1 cellular context compared by ENCODE assay signal in the genomic region with DNA sequence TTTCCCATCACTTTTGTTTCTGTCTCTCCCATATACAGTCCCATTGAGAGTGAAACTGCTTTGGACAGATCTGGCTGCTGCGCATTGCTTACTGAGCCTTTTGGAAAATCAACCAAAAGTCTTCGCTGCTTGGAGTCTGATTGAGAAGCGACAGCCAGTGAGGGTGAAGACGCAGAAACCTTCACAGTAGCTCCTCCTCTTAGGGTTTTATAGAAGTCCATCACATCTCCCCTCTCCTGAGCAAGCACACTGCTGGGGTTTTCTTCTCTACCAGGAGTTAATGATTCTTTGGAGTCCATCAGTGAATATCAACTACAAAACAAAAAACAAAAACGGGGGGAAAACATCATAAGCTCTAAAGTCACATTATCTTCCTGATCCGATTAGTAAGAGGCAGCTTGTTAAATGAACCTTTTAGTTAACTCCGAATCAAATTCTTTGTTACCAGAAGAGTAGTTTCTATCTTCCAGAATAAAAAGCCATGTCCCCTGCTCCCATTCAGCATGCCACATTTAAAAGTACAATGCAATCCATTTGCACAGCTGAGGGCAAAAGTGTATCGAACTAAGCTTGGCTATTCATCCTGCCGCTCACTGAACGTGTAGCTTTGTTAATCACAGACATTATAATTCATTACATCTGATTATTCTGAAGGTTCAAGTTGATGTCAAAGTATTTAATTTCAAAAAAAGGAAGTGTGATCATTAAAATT.
A peak's percentile ranks its signal among the peaks of the same experiment; 100 is the strongest.
TF ChIP-seq lines count a peak whose summit lies in the region.

No MANE protein-coding gene starts in this region.

TF ChIP-seq in HEK293, 187 proteins besides CTCF, POLR2A, EP300 and RAD21 (continued from another document and continues in another):
- TF ChIP-seq, protein P1, sequence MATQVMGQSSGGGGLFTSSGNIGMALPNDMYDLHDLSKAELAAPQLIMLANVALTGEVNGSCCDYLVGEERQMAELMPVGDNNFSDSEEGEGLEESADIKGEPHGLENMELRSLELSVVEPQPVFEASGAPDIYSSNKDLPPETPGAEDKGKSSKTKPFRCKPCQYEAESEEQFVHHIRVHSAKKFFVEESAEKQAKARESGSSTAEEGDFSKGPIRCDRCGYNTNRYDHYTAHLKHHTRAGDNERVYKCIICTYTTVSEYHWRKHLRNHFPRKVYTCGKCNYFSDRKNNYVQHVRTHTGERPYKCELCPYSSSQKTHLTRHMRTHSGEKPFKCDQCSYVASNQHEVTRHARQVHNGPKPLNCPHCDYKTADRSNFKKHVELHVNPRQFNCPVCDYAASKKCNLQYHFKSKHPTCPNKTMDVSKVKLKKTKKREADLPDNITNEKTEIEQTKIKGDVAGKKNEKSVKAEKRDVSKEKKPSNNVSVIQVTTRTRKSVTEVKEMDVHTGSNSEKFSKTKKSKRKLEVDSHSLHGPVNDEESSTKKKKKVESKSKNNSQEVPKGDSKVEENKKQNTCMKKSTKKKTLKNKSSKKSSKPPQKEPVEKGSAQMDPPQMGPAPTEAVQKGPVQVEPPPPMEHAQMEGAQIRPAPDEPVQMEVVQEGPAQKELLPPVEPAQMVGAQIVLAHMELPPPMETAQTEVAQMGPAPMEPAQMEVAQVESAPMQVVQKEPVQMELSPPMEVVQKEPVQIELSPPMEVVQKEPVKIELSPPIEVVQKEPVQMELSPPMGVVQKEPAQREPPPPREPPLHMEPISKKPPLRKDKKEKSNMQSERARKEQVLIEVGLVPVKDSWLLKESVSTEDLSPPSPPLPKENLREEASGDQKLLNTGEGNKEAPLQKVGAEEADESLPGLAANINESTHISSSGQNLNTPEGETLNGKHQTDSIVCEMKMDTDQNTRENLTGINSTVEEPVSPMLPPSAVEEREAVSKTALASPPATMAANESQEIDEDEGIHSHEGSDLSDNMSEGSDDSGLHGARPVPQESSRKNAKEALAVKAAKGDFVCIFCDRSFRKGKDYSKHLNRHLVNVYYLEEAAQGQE (tag by site-specific recombination; IDR thresholded peaks at IDR 0.05), result no peak
- TF ChIP-seq ZNF354C (tag by site-specific recombination; IDR thresholded peaks at IDR 0.05; ENCODE audit: borderline replicate concordance, low read depth) (no peak), ZNF529 (tag by site-specific recombination; IDR thresholded peaks at IDR 0.05; ENCODE audit: insufficient replicate concordance) (no peak), ZNF324 (tag by site-specific recombination; IDR thresholded peaks at IDR 0.05) (no peak), GLIS2 (tag by site-specific recombination; IDR thresholded peaks at IDR 0.05) (no peak), PRDM1 (tag by site-specific recombination; IDR thresholded peaks at IDR 0.05) (peak; percentile 68; the same call in 1 of the 2 replicates), ZNF214 (tag by site-specific recombination; IDR thresholded peaks at IDR 0.05; ENCODE audit: borderline replicate concordance) (no peak), ZNF473 (tag by site-specific recombination; IDR thresholded peaks at IDR 0.05) (no peak), ZBTB21 (tag by site-specific recombination; IDR thresholded peaks at IDR 0.05) (no peak), ZNF544 (tag by site-specific recombination; IDR thresholded peaks at IDR 0.05) (no peak), OVOL3 (tag by site-specific recombination; IDR thresholded peaks at IDR 0.05) (no peak), ZNF610 (tag by site-specific recombination; IDR thresholded peaks at IDR 0.05; ENCODE audit: borderline replicate concordance) (no peak), ZNF16 (tag by site-specific recombination; IDR thresholded peaks at IDR 0.05; ENCODE audit: low read depth) (no peak), ZNF76 (tag by site-specific recombination; IDR thresholded peaks at IDR 0.05; ENCODE audit: borderline replicate concordance, low read depth) (no peak), ZXDB (tag by site-specific recombination; IDR thresholded peaks at IDR 0.05) (0 out of 2 replicates have a peak, but pooled peaks have one; percentile 19), ZSCAN30 (tag by site-specific recombination; IDR thresholded peaks at IDR 0.05) (no peak), SCRT1 (tag by site-specific recombination; IDR thresholded peaks at IDR 0.05; ENCODE audit: borderline replicate concordance) (no peak), ZSCAN16 (tag by site-specific recombination; IDR thresholded peaks at IDR 0.05) (peak; percentile 78; the same call in 1 of the 2 replicates), KLF7 (tag by site-specific recombination; IDR thresholded peaks at IDR 0.05; ENCODE audit: borderline replicate concordance) (no peak), SP2 (tag by site-specific recombination; IDR thresholded peaks at IDR 0.05) (no peak), ZNF140 (tag by site-specific recombination; IDR thresholded peaks at IDR 0.05) (no peak), ZNF555 (tag by site-specific recombination; conservative IDR thresholded peaks at IDR 0.05) (no peak; the same call in 1 of the 2 replicates), TRIM28 (IDR thresholded peaks at IDR 0.05; ENCODE audit: borderline replicate concordance, low read length) (no peak), BCL11A (tag by site-specific recombination; IDR thresholded peaks at IDR 0.05; ENCODE audit: low read depth) (no peak), ZEB2 (tag by site-specific recombination; IDR thresholded peaks at IDR 0.05) (0 out of 2 replicates have a peak, but pooled peaks have one; percentile 10), ZNF624 (tag by site-specific recombination; IDR thresholded peaks at IDR 0.05) (no peak), ZNF514 (tag by site-specific recombination; IDR thresholded peaks at IDR 0.05) (no peak), ZBTB17 (tag by site-specific recombination; IDR thresholded peaks at IDR 0.05) (peak; percentile 92)
- TF ChIP-seq, protein P2, sequence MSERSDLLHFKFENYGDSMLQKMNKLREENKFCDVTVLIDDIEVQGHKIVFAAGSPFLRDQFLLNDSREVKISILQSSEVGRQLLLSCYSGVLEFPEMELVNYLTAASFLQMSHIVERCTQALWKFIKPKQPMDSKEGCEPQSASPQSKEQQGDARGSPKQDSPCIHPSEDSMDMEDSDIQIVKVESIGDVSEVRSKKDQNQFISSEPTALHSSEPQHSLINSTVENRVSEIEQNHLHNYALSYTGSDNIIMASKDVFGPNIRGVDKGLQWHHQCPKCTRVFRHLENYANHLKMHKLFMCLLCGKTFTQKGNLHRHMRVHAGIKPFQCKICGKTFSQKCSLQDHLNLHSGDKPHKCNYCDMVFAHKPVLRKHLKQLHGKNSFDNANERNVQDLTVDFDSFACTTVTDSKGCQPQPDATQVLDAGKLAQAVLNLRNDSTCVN (tag by site-specific recombination; optimal IDR thresholded peaks at IDR 0.05), result no peak
- TF ChIP-seq, protein P3, sequence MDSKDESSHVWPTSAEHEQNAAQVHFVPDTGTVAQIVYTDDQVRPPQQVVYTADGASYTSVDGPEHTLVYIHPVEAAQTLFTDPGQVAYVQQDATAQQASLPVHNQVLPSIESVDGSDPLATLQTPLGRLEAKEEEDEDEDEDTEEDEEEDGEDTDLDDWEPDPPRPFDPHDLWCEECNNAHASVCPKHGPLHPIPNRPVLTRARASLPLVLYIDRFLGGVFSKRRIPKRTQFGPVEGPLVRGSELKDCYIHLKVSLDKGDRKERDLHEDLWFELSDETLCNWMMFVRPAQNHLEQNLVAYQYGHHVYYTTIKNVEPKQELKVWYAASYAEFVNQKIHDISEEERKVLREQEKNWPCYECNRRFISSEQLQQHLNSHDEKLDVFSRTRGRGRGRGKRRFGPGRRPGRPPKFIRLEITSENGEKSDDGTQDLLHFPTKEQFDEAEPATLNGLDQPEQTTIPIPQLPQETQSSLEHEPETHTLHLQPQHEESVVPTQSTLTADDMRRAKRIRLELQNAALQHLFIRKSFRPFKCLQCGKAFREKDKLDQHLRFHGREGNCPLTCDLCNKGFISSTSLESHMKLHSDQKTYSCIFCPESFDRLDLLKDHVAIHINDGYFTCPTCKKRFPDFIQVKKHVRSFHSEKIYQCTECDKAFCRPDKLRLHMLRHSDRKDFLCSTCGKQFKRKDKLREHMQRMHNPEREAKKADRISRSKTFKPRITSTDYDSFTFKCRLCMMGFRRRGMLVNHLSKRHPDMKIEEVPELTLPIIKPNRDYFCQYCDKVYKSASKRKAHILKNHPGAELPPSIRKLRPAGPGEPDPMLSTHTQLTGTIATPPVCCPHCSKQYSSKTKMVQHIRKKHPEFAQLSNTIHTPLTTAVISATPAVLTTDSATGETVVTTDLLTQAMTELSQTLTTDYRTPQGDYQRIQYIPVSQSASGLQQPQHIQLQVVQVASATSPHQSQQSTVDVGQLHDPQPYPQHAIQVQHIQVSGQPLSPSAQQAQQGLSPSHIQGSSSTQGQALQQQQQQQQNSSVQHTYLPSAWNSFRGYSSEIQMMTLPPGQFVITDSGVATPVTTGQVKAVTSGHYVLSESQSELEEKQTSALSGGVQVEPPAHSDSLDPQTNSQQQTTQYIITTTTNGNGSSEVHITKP (tag by site-specific recombination; IDR thresholded peaks at IDR 0.05), result peak; percentile 39; the same call in 1 of the 2 replicates
- TF ChIP-seq, protein P4, sequence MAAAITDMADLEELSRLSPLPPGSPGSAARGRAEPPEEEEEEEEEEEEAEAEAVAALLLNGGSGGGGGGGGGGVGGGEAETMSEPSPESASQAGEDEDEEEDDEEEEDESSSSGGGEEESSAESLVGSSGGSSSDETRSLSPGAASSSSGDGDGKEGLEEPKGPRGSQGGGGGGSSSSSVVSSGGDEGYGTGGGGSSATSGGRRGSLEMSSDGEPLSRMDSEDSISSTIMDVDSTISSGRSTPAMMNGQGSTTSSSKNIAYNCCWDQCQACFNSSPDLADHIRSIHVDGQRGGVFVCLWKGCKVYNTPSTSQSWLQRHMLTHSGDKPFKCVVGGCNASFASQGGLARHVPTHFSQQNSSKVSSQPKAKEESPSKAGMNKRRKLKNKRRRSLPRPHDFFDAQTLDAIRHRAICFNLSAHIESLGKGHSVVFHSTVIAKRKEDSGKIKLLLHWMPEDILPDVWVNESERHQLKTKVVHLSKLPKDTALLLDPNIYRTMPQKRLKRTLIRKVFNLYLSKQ (tag by site-specific recombination; IDR thresholded peaks at IDR 0.05; ENCODE audit: borderline replicate concordance), result no peak
- TF ChIP-seq, protein P5, sequence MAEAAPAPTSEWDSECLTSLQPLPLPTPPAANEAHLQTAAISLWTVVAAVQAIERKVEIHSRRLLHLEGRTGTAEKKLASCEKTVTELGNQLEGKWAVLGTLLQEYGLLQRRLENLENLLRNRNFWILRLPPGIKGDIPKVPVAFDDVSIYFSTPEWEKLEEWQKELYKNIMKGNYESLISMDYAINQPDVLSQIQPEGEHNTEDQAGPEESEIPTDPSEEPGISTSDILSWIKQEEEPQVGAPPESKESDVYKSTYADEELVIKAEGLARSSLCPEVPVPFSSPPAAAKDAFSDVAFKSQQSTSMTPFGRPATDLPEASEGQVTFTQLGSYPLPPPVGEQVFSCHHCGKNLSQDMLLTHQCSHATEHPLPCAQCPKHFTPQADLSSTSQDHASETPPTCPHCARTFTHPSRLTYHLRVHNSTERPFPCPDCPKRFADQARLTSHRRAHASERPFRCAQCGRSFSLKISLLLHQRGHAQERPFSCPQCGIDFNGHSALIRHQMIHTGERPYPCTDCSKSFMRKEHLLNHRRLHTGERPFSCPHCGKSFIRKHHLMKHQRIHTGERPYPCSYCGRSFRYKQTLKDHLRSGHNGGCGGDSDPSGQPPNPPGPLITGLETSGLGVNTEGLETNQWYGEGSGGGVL (tag by site-specific recombination; IDR thresholded peaks at IDR 0.05), result no peak
- TF ChIP-seq, protein P6, sequence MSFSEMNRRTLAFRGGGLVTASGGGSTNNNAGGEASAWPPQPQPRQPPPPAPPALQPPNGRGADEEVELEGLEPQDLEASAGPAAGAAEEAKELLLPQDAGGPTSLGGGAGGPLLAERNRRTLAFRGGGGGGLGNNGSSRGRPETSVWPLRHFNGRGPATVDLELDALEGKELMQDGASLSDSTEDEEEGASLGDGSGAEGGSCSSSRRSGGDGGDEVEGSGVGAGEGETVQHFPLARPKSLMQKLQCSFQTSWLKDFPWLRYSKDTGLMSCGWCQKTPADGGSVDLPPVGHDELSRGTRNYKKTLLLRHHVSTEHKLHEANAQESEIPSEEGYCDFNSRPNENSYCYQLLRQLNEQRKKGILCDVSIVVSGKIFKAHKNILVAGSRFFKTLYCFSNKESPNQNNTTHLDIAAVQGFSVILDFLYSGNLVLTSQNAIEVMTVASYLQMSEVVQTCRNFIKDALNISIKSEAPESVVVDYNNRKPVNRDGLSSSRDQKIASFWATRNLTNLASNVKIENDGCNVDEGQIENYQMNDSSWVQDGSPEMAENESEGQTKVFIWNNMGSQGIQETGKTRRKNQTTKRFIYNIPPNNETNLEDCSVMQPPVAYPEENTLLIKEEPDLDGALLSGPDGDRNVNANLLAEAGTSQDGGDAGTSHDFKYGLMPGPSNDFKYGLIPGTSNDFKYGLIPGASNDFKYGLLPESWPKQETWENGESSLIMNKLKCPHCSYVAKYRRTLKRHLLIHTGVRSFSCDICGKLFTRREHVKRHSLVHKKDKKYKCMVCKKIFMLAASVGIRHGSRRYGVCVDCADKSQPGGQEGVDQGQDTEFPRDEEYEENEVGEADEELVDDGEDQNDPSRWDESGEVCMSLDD (tag by site-specific recombination; IDR thresholded peaks at IDR 0.05), result no peak
- TF ChIP-seq, protein P7, sequence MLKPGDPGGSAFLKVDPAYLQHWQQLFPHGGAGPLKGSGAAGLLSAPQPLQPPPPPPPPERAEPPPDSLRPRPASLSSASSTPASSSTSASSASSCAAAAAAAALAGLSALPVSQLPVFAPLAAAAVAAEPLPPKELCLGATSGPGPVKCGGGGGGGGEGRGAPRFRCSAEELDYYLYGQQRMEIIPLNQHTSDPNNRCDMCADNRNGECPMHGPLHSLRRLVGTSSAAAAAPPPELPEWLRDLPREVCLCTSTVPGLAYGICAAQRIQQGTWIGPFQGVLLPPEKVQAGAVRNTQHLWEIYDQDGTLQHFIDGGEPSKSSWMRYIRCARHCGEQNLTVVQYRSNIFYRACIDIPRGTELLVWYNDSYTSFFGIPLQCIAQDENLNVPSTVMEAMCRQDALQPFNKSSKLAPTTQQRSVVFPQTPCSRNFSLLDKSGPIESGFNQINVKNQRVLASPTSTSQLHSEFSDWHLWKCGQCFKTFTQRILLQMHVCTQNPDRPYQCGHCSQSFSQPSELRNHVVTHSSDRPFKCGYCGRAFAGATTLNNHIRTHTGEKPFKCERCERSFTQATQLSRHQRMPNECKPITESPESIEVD (tag by site-specific recombination; IDR thresholded peaks at IDR 0.05), result peak; percentile 6; the same call in 1 of the 2 replicates
- TF ChIP-seq, protein P8, sequence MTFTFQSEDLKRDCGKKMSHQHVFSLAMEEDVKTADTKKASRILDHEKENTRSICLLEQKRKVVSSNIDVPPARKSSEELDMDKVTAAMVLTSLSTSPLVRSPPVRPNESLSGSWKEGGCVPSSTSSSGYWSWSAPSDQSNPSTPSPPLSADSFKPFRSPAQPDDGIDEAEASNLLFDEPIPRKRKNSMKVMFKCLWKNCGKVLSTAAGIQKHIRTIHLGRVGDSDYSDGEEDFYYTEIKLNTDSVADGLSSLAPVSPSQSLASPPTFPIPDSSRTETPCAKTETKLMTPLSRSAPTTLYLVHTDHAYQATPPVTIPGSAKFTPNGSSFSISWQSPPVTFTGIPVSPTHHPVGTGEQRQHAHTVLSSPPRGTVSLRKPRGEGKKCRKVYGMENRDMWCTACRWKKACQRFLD (tag by site-specific recombination; IDR thresholded peaks at IDR 0.05), result no peak
- TF ChIP-seq, protein P9, sequence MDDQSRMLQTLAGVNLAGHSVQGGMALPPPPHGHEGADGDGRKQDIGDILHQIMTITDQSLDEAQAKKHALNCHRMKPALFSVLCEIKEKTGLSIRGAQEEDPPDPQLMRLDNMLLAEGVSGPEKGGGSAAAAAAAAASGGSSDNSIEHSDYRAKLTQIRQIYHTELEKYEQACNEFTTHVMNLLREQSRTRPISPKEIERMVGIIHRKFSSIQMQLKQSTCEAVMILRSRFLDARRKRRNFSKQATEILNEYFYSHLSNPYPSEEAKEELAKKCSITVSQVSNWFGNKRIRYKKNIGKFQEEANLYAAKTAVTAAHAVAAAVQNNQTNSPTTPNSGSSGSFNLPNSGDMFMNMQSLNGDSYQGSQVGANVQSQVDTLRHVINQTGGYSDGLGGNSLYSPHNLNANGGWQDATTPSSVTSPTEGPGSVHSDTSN (CRISPR knock-in tag; IDR thresholded peaks at IDR 0.05), result no peak
